In genomic region chr10:68202965-68203358, GRCh38 we compare ENCODE assay signal across 1 cellular context.
TF ChIP-seq lines count a peak whose summit lies in the region.

No MANE protein-coding gene starts in this region.

TF ChIP-seq in WTC11, 78 proteins besides CTCF, POLR2A, EP300 and RAD21 (continued from another document):
- TF ChIP-seq PRDM15 (CRISPR knock-in tag; IDR thresholded peaks at IDR 0.05), result no peak
